ENCODE assay signal across 30 cellular contexts in the genomic region with DNA sequence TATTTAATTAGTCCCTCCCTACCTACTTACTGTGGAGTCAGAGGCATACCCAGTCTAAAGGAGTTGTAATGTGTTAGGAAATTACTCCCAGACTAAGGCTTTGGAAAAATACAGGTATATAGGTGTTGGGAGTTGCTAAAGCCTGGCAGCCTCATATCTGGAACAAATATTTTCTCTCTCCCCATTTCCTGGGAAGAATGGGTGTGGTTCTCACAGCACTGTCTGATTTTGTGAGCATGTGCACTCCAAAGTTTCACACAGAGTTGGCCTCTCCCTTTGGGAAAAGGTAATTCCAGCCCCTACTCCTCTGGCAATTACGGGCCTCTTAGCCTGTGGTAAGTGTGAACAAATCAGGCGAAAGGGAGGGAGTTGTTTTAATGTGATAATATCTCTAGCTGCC.
"Had no signal": no experiment of that assay in that cellular context is flagged by ENCODE, and none has a peak within 500 bp of the region (broad histone marks: within the 10 kb centered on the region; RNA-seq: fewer than 3 reads in every experiment).

No MANE protein-coding gene starts in this region.

- H3K4me3 ChIP-seq: body of pancreas, coronary artery, dorsolateral prefrontal cortex, esophagus muscularis mucosa, gastrocnemius medialis had no signal

- H3K27ac Mint-ChIP-seq: activated CD4-positive, alpha-beta T cell treated with anti-CD3 and anti-CD28 coated beads, Interleukin-2, amount 10 ng/mL, durations not matched to agents 7 days and 5 days; activated CD8-positive, alpha-beta T cell treated with anti-CD3 and anti-CD28 coated beads for 36 hours; activated naive CD8-positive, alpha-beta T cell; activated T-helper 17 cell treated with anti-CD3 and anti-CD28 coated beads, Interleukin-2, amount 50 U/mL, for 72 hours; dendritic cell treated with granulocyte-macrophage colony-stimulating factor and Interleukin-4, amounts not matched to agents 40 ng/mL and 50 ng/mL, for 4 days; endodermal cell; WTC11 had no signal

- H3K4me3 Mint-ChIP-seq: activated CD4-positive, alpha-beta T cell treated with anti-CD3 and anti-CD28 coated beads, Interleukin-2, amount 10 ng/mL, durations not matched to agents 7 days and 5 days; activated CD8-positive, alpha-beta T cell treated with anti-CD3 and anti-CD28 coated beads for 36 hours; activated naive CD8-positive, alpha-beta T cell; activated T-cell treated with anti-CD3 and anti-CD28 coated beads, Interleukin-2, amount 50 U/mL, for 4 hours; activated T-helper 17 cell treated with anti-CD3 and anti-CD28 coated beads, Interleukin-2, amount 50 U/mL, for 72 hours; dendritic cell treated with granulocyte-macrophage colony-stimulating factor and Interleukin-4, amounts not matched to agents 40 ng/mL and 50 ng/mL, for 4 days; endodermal cell; WTC11 had no signal

- H3K9me3 Mint-ChIP-seq: activated CD4-positive, alpha-beta T cell treated with anti-CD3 and anti-CD28 coated beads, Interleukin-2, amount 10 ng/mL, durations not matched to agents 7 days and 5 days; activated CD8-positive, alpha-beta T cell treated with anti-CD3 and anti-CD28 coated beads for 36 hours; activated T-cell treated with anti-CD3 and anti-CD28 coated beads, Interleukin-2, amount 50 U/mL, for 4 hours; activated T-helper 17 cell treated with anti-CD3 and anti-CD28 coated beads, Interleukin-2, amount 50 U/mL, for 72 hours; dendritic cell treated with granulocyte-macrophage colony-stimulating factor and Interleukin-4, amounts not matched to agents 40 ng/mL and 50 ng/mL, for 4 days; WTC11 had no signal

- H3K4me1 ChIP-seq: esophagus muscularis mucosa, gastrocnemius medialis had no signal

- H3K36me3 ChIP-seq: esophagus muscularis mucosa, gastrocnemius medialis had no signal

- ATAC-seq: activated CD8-positive, alpha-beta T cell treated with anti-CD3 and anti-CD28 coated beads for 36 hours; activated T-cell treated with anti-CD3 and anti-CD28 coated beads, Interleukin-2, amount 50 U/mL, for 4 hours; activated T-helper 17 cell treated with anti-CD3 and anti-CD28 coated beads, Interleukin-2, amount 50 U/mL, for 72 hours; body of pancreas; foreskin keratinocyte; gastrocnemius medialis; WTC11 had no signal

- H3K9me3 ChIP-seq: body of pancreas, esophagus muscularis mucosa, gastrocnemius medialis had no signal

- H3K27me3 ChIP-seq: body of pancreas, esophagus muscularis mucosa, foreskin keratinocyte, gastrocnemius medialis had no signal

- H3K36me3 Mint-ChIP-seq: activated naive CD8-positive, alpha-beta T cell; WTC11 had no signal

- H3K27me3 Mint-ChIP-seq: activated CD4-positive, alpha-beta T cell treated with anti-CD3 and anti-CD28 coated beads, Interleukin-2, amount 10 ng/mL, durations not matched to agents 7 days and 5 days; activated CD8-positive, alpha-beta T cell treated with anti-CD3 and anti-CD28 coated beads for 36 hours; activated naive CD8-positive, alpha-beta T cell; activated T-helper 17 cell treated with anti-CD3 and anti-CD28 coated beads, Interleukin-2, amount 50 U/mL, for 72 hours; dendritic cell treated with granulocyte-macrophage colony-stimulating factor and Interleukin-4, amounts not matched to agents 40 ng/mL and 50 ng/mL, for 4 days had no signal

- H3K27ac ChIP-seq: coronary artery, dorsolateral prefrontal cortex, esophagus muscularis mucosa, foreskin keratinocyte, gastrocnemius medialis, VCaP had no signal

- H3K4me1 Mint-ChIP-seq: activated CD4-positive, alpha-beta T cell treated with anti-CD3 and anti-CD28 coated beads, Interleukin-2, amount 10 ng/mL, durations not matched to agents 7 days and 5 days; activated T-helper 17 cell treated with anti-CD3 and anti-CD28 coated beads, Interleukin-2, amount 50 U/mL, for 72 hours had no signal

- DNase-seq: activated CD4-positive, alpha-beta T cell treated with anti-CD3 and anti-CD28 coated beads for 1 hour; activated CD4-positive, alpha-beta T cell treated with anti-CD3 and anti-CD28 coated beads for 4 hours; activated CD4-positive, alpha-beta T cell treated with anti-CD3 and anti-CD28 coated beads, Interleukin-2, amount 10 ng/mL, durations not matched to agents 7 days and 5 days; activated CD4-positive, alpha-beta T cell treated with anti-CD3 and anti-CD28 coated beads, Interleukin-2, amount 50 U/mL, for 4 hours; activated CD8-positive, alpha-beta memory T cell treated with anti-CD3 and anti-CD28 coated beads for 24 hours; activated CD8-positive, alpha-beta T cell treated with anti-CD3 and anti-CD28 coated beads for 36 hours; activated effector memory CD4-positive, alpha-beta T cell treated with Interleukin-2 at 50 U/mL for 16 hours; activated gamma-delta T cell treated with Interleukin-2 at 50 U/mL for 16 hours; activated naive CD4-positive, alpha-beta T cell treated with anti-CD3 and anti-CD28 coated beads, Interleukin-2, amount 50 U/mL, for 16 hours; activated naive CD4-positive, alpha-beta T cell treated with Interleukin-2 at 50 U/mL for 16 hours; activated T-cell treated with anti-CD3 and anti-CD28 coated beads, Interleukin-2, amount 50 U/mL, for 4 hours; amniotic stem cell; anterior cingulate cortex; body of pancreas; caudate nucleus; cerebellar nuclear complex; dorsolateral prefrontal cortex; effector memory CD4-positive, alpha-beta T cell; endodermal cell; foreskin keratinocyte; gastrocnemius medialis; glutamatergic neuron; T-helper 2 cell had no signal
